In the genomic region with DNA sequence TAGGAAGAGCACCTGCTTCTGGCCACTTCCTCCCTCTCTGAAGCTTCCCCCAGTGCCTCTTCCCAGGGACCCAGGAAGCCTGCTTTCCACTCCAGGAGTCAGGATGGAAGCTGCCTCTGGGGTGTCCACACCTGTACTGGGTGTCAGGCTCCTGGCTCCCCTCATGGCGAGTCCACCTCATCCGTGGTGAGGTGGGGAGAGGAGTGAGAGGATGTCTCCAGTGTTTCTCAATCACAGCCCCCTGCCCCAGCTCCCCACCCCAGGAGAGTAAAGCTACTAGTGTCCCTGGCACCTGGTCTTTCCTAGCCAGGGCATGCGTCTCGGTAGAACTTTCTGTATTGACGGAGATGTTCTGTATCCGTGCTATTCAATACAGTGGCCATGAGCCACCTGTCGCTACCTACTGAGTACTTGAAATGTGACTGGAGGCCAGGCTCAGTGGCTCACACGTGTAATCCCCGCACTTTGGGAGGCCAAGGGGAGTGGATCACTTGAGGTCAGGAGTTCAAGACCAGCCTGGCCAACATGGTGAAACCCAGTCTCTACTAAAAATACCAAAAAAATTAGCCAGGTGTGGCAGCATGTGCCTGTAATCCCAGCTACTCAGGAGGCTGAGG, we compare ENCODE assay signal across 17 cellular contexts.
DNase-seq lines count a peak whose midpoint lies in the region; TF ChIP-seq lines count a peak whose summit lies in the region.
"Had no signal": no experiment of that assay in that cellular context is flagged by ENCODE, and none has a peak within 500 bp of the region (broad histone marks: within the 10 kb centered on the region; RNA-seq: fewer than 3 reads in every experiment).

No MANE protein-coding gene starts in this region.

- no peak overlapping the region for H2BK120ac ChIP-seq in mesenchymal stem cell (ENCODE audit: low read depth, low read length)

- no peak overlapping the region for H4K8ac ChIP-seq in mesenchymal stem cell (ENCODE audit: low read length)

- peak overlapping the region; percentile 17 for H2AK5ac ChIP-seq in mesenchymal stem cell (ENCODE audit: low read length, severe bottlenecking)

- H3K36me3 ChIP-seq in DOHH2 (ENCODE audit: control insufficient read depth, low read length): no peaks in the 10 kb centered on the region
- H3K36me3 ChIP-seq in ascending aorta: no peaks in the 10 kb centered on the region
- H3K36me3 ChIP-seq in mesenchymal stem cell (ENCODE audit: control insufficient read depth in 1 of 2, insufficient read depth in 2 of 2, low read depth in 1 of 2, low read length in 2 of 2): no peaks in the 10 kb centered on the region
- H3K36me3 ChIP-seq in thymus (ENCODE audit: control insufficient read depth, insufficient read depth): no peaks in the 10 kb centered on the region
- no peaks in the 10 kb centered on the region for H3K36me3 ChIP-seq in HAP-1 (replicated peaks)
- H3K36me3 ChIP-seq: esophagus squamous epithelium, upper lobe of right lung, WERI-Rb-1 had no signal

- H3K18ac ChIP-seq in mesenchymal stem cell (ENCODE audit: low read depth in 1 of 2, low read length in 2 of 2): peak overlapping the region in 1 of 2 experiments; percentile 11

- no peak overlapping the region for H4K91ac ChIP-seq in mesenchymal stem cell (ENCODE audit: low read length)

- peaks cover 45% of the 10 kb centered on the region for H3K4me1 ChIP-seq in DOHH2 (ENCODE audit: control insufficient read depth, low read length)
- H3K4me1 ChIP-seq in ascending aorta: peaks cover 35 to 68% of the 10 kb centered on the region in 2 donors
- peaks cover 15% of the 10 kb centered on the region for H3K4me1 ChIP-seq in mesenchymal stem cell (ENCODE audit: control insufficient read depth, insufficient read depth, low read depth, low read length)
- H3K4me1 ChIP-seq in thymus (ENCODE audit: control insufficient read depth, insufficient read depth, low read length): peaks cover 53% of the 10 kb centered on the region
- H3K4me1 ChIP-seq in HAP-1: no peaks in the 10 kb centered on the region

- H2BK5ac ChIP-seq in mesenchymal stem cell (ENCODE audit: low read depth, low read length, poor library complexity, severe bottlenecking): no peak overlapping the region

- no peak overlapping the region for H3K4me3 ChIP-seq in DOHH2 (ENCODE audit: low read length)
- no peak overlapping the region for H3K4me3 ChIP-seq in ascending aorta
- no peak overlapping the region for H3K4me3 ChIP-seq in mesenchymal stem cell (ENCODE audit: insufficient read depth in 1 of 2, low read depth in 1 of 2, low read length in 2 of 2)
- H3K4me3 ChIP-seq in thymus (ENCODE audit: low read length): no peak overlapping the region
- no peak overlapping the region for H3K4me3 ChIP-seq in HAP-1
- H3K4me3 ChIP-seq: esophagus squamous epithelium, upper lobe of right lung had no signal

- DNase-seq in ascending aorta (ENCODE audit: low spot score in 2 of 2): no peak
- DNase-seq in mesenchymal stem cell: no peak
- no peak for DNase-seq in retina
- no peak for DNase-seq in HAP-1 (ENCODE audit: low spot score in 2 of 2)
- no peak for DNase-seq in NCI-H1092 treated with DMSO at 0.1 percent for 48 hours (lab: John Stamatoyannopoulos, UW)
- DNase-seq: activated CD4-positive, alpha-beta T cell treated with anti-CD3 and anti-CD28 coated beads, Interleukin-2, amount 10 ng/mL, durations not matched to agents 7 days and 5 days; activated CD8-positive, alpha-beta memory T cell treated with anti-CD3 and anti-CD28 coated beads, Interleukin-2, amount 10 ng/mL, durations not matched to agents 7 days and 5 days; activated naive CD4-positive, alpha-beta T cell treated with anti-CD3 and anti-CD28 coated beads, Interleukin-2, amount 10 ng/mL, durations not matched to agents 7 days and 5 days; esophagus squamous epithelium; NCI-H446 treated with DMSO at 0.1 percent for 48 hours; stimulated activated CD4-positive, alpha-beta T cell treated with anti-CD3 and anti-CD28 coated beads, Interleukin-4, amount 100 ng/mL, for 4 hours; stimulated activated naive CD4-positive, alpha-beta T cell treated with Interleukin-2 at 50 U/mL for 16 hours; T-helper 9 cell; upper lobe of right lung; WERI-Rb-1 had no signal

- no peak overlapping the region for H3K14ac ChIP-seq in mesenchymal stem cell (ENCODE audit: low read length in 2 of 2)

- H3K79me1 ChIP-seq in mesenchymal stem cell (replicated peaks; ENCODE audit: low read length, poor library complexity, severe bottlenecking): no peaks in the 10 kb centered on the region

- in situ Hi-C loops in HAP-1 (cut with MboI; ENCODE audit: low sequenced_read_pairs): no loop called here

- no peaks in the 10 kb centered on the region for H3K9me3 ChIP-seq in DOHH2 (ENCODE audit: control insufficient read depth, insufficient read depth, low read length)
- H3K9me3 ChIP-seq in ascending aorta: no peaks in the 10 kb centered on the region
- no peaks in the 10 kb centered on the region for H3K9me3 ChIP-seq in mesenchymal stem cell (ENCODE audit: control insufficient read depth, low read length)
- H3K9me3 ChIP-seq in thymus (ENCODE audit: control insufficient read depth): no peaks in the 10 kb centered on the region
- H3K9me3 ChIP-seq in HAP-1: no peaks in the 10 kb centered on the region
- H3K9me3 ChIP-seq: esophagus squamous epithelium, upper lobe of right lung had no signal

- no peaks in the 10 kb centered on the region for H3F3A ChIP-seq in DOHH2 (ENCODE audit: control insufficient read depth, insufficient read depth)

- H4K20me1 ChIP-seq in DOHH2 (ENCODE audit: control insufficient read depth, insufficient read depth, low read depth, low read length): no peaks in the 10 kb centered on the region

- H3K4me2 ChIP-seq in DOHH2 (ENCODE audit: low read length) (peak overlapping the region; percentile 51; the same call in 1 of the 2 replicates), mesenchymal stem cell (ENCODE audit: low read length, poor library complexity, severe bottlenecking) (no peak overlapping the region)

- H2BK15ac ChIP-seq in mesenchymal stem cell (ENCODE audit: low read depth, poor library complexity, severe bottlenecking): no peak overlapping the region

- TF ChIP-seq CTCF in DOHH2 (IDR thresholded peaks at IDR 0.05; ENCODE audit: low read depth, low read length, poor library complexity, severe bottlenecking): no peak
- TF ChIP-seq CTCF in ascending aorta (IDR thresholded peaks at IDR 0.05): no peak

- H2BK12ac ChIP-seq in mesenchymal stem cell (ENCODE audit: low read length in 2 of 2): peak overlapping the region; percentile 56 to 84

- intact Hi-C loops in ascending aorta (cut with DNase I): loop anchor here (2.0 kb wide), 1 partner anchor 39 kb away; no protein-coding TSS in a partner anchor

- no peak overlapping the region for H3K9ac ChIP-seq in mesenchymal stem cell (ENCODE audit: low read length)

- no peak overlapping the region for H3K23ac ChIP-seq in mesenchymal stem cell (ENCODE audit: low read length in 2 of 2)

- H3K27ac ChIP-seq in DOHH2 (ENCODE audit: low read depth, low read length): no peak overlapping the region
- peak overlapping the region; percentile 88 to 90 for H3K27ac ChIP-seq in ascending aorta
- H3K27ac ChIP-seq in mesenchymal stem cell (ENCODE audit: low read length, poor library complexity, severe bottlenecking): no peak overlapping the region
- H3K27ac ChIP-seq in thymus (ENCODE audit: low read depth): peak overlapping the region; percentile 6
- H3K27ac ChIP-seq: WERI-Rb-1 had no signal

- 0 out of 2 replicates have a peak, but pooled peaks cover 3% of the 10 kb centered on the region for H3K27me3 ChIP-seq in DOHH2 (ENCODE audit: control insufficient read depth, low read length)
- no peaks in the 10 kb centered on the region for H3K27me3 ChIP-seq in ascending aorta
- H3K27me3 ChIP-seq in mesenchymal stem cell (ENCODE audit: control insufficient read depth in 1 of 2, insufficient read depth in 1 of 2, low read length in 2 of 2): peaks cover 0 to 4% of the 10 kb centered on the region in 2 experiments
- no peaks in the 10 kb centered on the region for H3K27me3 ChIP-seq in thymus (ENCODE audit: control insufficient read depth, insufficient read depth)
- H3K27me3 ChIP-seq in HAP-1 (ENCODE audit: low read depth): no peaks in the 10 kb centered on the region
- H3K27me3 ChIP-seq: esophagus squamous epithelium, upper lobe of right lung had no signal

- H3K4ac ChIP-seq in mesenchymal stem cell (ENCODE audit: low read depth in 1 of 2, low read length in 2 of 2): peak overlapping the region in 1 of 2 experiments; percentile 31

- WGBS in mesenchymal stem cell: 95% methylated on average over 9 of the region's 9 CpGs
- 88% methylated on average over 9 of the region's 9 CpGs for WGBS in thymus

- no peaks in the 10 kb centered on the region for H3K9me2 ChIP-seq in DOHH2 (replicated peaks; ENCODE audit: control insufficient read depth, low read length)

- H2AFZ ChIP-seq in mesenchymal stem cell (ENCODE audit: low read depth, low read length): no peak overlapping the region

- H3K79me2 ChIP-seq in DOHH2 (ENCODE audit: control insufficient read depth, low read length): no peaks in the 10 kb centered on the region

Comparison
In these comparisons a context has a peak if more than half of its experiments do, and no peak if none do; other contexts are left out.
1. H3K27ac ChIP-seq: peak in ascending aorta (2 of 2) and thymus (single experiment); none in DOHH2 (single experiment) and mesenchymal stem cell (single experiment).